Comparison of ENCODE assay signal across 8 cellular contexts in the genomic region with DNA sequence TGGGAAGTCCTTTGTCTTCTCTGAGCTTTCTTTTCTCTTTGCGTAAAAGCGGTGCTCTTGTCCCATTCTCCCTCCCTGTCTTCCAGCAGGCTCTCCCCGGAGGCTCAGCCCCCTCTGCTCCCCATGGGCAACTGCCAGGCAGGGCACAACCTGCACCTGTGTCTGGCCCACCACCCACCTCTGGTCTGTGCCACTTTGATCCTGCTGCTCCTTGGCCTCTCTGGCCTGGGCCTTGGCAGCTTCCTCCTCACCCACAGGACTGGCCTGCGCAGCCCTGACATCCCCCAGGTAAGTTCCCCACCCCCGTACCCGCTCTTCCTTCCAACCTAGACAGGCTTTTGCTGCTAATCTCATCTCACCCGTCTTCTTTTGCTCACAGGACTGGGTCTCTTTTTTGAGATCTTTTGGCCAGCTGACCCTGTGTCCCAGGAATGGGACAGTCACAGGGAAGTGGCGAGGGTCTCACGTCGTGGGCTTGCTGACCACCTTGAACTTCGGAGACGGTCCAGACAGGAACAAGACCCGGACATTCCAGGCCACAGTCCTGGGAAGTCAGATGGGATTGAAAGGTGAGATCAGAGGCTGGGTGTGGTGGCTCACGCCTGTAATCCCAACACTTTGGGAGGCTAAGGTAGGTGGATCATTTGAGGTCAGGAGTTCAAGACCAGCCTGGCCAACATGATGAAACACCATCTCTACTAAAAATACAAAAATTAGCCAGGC. TPM values are rescaled to one million over a fixed set of nuclear protein-coding genes. Genes with fewer than 3 reads are reported as not detected.
DNase-seq lines count a peak whose midpoint lies in the region; ATAC-seq, FAIRE-seq and TF ChIP-seq lines count a peak whose summit lies in the region.

No MANE protein-coding gene starts in this region.

- H3K9me3 ChIP-seq in BLaER1 (no peaks in the 10 kb centered on the region), OCI-LY1 (ENCODE audit: low read length) (no peaks in the 10 kb centered on the region), H1 (ENCODE audit: insufficient read depth in 2 of 2, low read depth in 1 of 2, low read length in 1 of 2) (no peaks in the 10 kb centered on the region)

- H3K4me1 Mint-ChIP-seq in osteocyte (ENCODE audit: unreplicated experiment), result peaks cover 19% of the 10 kb centered on the region

- no peak overlapping the region for H2BK120ac ChIP-seq in H1 (replicated peaks; ENCODE audit: low read depth, low read length)

- no peak overlapping the region for H3K18ac ChIP-seq in H1 (ENCODE audit: extremely low read depth, low read length)

- H3K27me3 ChIP-seq in BLaER1 (no peaks in the 10 kb centered on the region), OCI-LY1 (ENCODE audit: insufficient read depth, low read length) (no peaks in the 10 kb centered on the region), H1 (replicated peaks in 1 of 4; ENCODE audit: control insufficient read depth in 3 of 4, extremely low read depth in 1 of 4, insufficient read depth in 3 of 4, low read length in 3 of 4) (peaks cover 0 to 2% (median 0%) of the 10 kb centered on the region in 4 experiments; a peak in 1 of 7 replicates)

- H3K4me1 ChIP-seq in BLaER1 (peaks cover 20% of the 10 kb centered on the region), OCI-LY1 (ENCODE audit: insufficient read depth, low read length, severe bottlenecking) (peaks cover 15% of the 10 kb centered on the region), H1 (replicated peaks in 1 of 4; ENCODE audit: control insufficient read depth in 3 of 4, insufficient read depth in 4 of 4, low read length in 3 of 4) (peaks cover 0 to 5% (median 3%) of the 10 kb centered on the region in 4 experiments; a peak in 5 of 7 replicates)

- H2BK12ac ChIP-seq in H1 (ENCODE audit: low read depth, low read length), result no peak overlapping the region

- DNase-seq in H1 (ENCODE audit: low read depth in 1 of 2, low spot score in 2 of 2) (no peak), osteocyte (ENCODE audit: extremely low spot score, unreplicated experiment) (no peak), frontal cortex (ENCODE audit: low spot score in 2 of 2) (no peak), islet precursor cell (no peak), left lobe of liver (ENCODE audit: low spot score) (no peak)

- H3K14ac ChIP-seq in H1 (ENCODE audit: insufficient read length), result no peak overlapping the region

- CTCF ChIA-PET in H1 (lab: Charles Lee; ENCODE audit: partially characterized antibody), result interaction anchor here (1.1 to 2.4 kb wide), 3 partner anchors 19 to 85 kb away, joined by 3 to 6 read pairs (median 3); no protein-coding TSS in a partner anchor

- H3K79me2 ChIP-seq in OCI-LY1 (ENCODE audit: insufficient read depth, low read length) (no peaks in the 10 kb centered on the region), H1 (ENCODE audit: control insufficient read depth in 1 of 2, insufficient read depth in 2 of 2, low read length in 2 of 2) (no peaks in the 10 kb centered on the region)

- H3K9ac ChIP-seq in BLaER1 (peak overlapping the region; percentile 85; the same call in 1 of the 2 replicates), OCI-LY1 (ENCODE audit: low read length) (peak overlapping the region; percentile 77; the same call in 1 of the 2 replicates), H1 (replicated peaks in 1 of 4; ENCODE audit: extremely low read depth in 1 of 4, low read depth in 3 of 4, low read length in 3 of 4) (no peak overlapping the region; a peak in 1 of 7 replicates)

- no peak overlapping the region for H2AFZ ChIP-seq in OCI-LY1 (ENCODE audit: low read length)
- H2AFZ ChIP-seq in H1 (ENCODE audit: low read length), result no peak overlapping the region

- peaks cover 4% of the 10 kb centered on the region for H3K36me3 Mint-ChIP-seq in osteocyte (ENCODE audit: unreplicated experiment)

- H4K5ac ChIP-seq in H1 (ENCODE audit: insufficient read length, low read depth, low read length), result no peak overlapping the region

- H3K27me3 Mint-ChIP-seq in osteocyte (ENCODE audit: unreplicated experiment), result no peaks in the 10 kb centered on the region

- H3K27ac ChIP-seq in BLaER1, result peak overlapping the region; percentile 88; the same call in 1 of the 2 replicates
- H3K27ac ChIP-seq in OCI-LY1 (ENCODE audit: low read depth, low read length, poor library complexity, severe bottlenecking), result peak overlapping the region; percentile 11
- H3K27ac ChIP-seq in H1 (ENCODE audit: low read depth, low read length), result no peak overlapping the region

- H3K9me2 ChIP-seq in OCI-LY1 (ENCODE audit: low read depth, low read length), result no peaks in the 10 kb centered on the region

- H4K91ac ChIP-seq in H1 (replicated peaks; ENCODE audit: insufficient read length, low read length), result no peak overlapping the region

- no peak for TF ChIP-seq EP300 in H1 (IDR thresholded peaks at IDR 0.05; ENCODE audit: borderline replicate concordance in 1 of 2, low read depth in 2 of 2, low read length in 2 of 2)

- 0 out of 2 replicates have a peak overlapping the region, but pooled peaks have one; percentile 61 for H2BK15ac ChIP-seq in H1 (ENCODE audit: low read length)

- TF ChIP-seq RAD21 in H1 (IDR thresholded peaks at IDR 0.05 in 1 of 2, conservative IDR thresholded peaks at IDR 0.05 in 1 of 2; ENCODE audit: low read depth in 2 of 2, low read length in 2 of 2), result no peak

- POLR2A ChIA-PET in H1 (lab: Charles Lee; ENCODE audit: partially characterized antibody), result interaction anchor here (0.9 to 3.6 kb wide), 4 partner anchors 10 to 156 kb away, joined by 3 to 33 read pairs (median 4); a partner anchor contains a TSS

- FAIRE-seq in H1 (lab: Jason Lieb, UNC), result no peak
- FAIRE-seq in frontal cortex (lab: Jason Lieb, UNC), result no peak

- no peak for ATAC-seq in left lobe of liver
- ATAC-seq in HG02588 (IDR thresholded peaks at IDR 0.05; ENCODE audit: unreplicated experiment), result no peak

- no peak for TF ChIP-seq CTCF in OCI-LY1 (IDR thresholded peaks at IDR 0.05; ENCODE audit: low read length)
- TF ChIP-seq CTCF in H1 (IDR thresholded peaks at IDR 0.05; ENCODE audit: control extremely low read depth in 1 of 3, insufficient read depth in 1 of 3, low read depth in 1 of 3, low read length in 3 of 3), result no peak
- TF ChIP-seq CTCF in osteocyte (IDR thresholded peaks at IDR 0.05), result no peak

- H4K20me1 ChIP-seq in BLaER1, result no peaks in the 10 kb centered on the region
- no peaks in the 10 kb centered on the region for H4K20me1 ChIP-seq in OCI-LY1 (ENCODE audit: insufficient read depth, low read length)
- no peaks in the 10 kb centered on the region for H4K20me1 ChIP-seq in H1 (replicated peaks in 1 of 2; ENCODE audit: control insufficient read depth in 1 of 2, insufficient read depth in 2 of 2, low read length in 2 of 2)

- H3K36me3 ChIP-seq in BLaER1, result peaks cover 26% of the 10 kb centered on the region
- H3K36me3 ChIP-seq in OCI-LY1 (ENCODE audit: insufficient read depth, low read length), result peaks cover 4% of the 10 kb centered on the region; the same call in 1 of the 2 replicates
- peaks cover 0 to 4% (median 3%) of the 10 kb centered on the region in 4 experiments; a peak in 2 of 8 replicates for H3K36me3 ChIP-seq in H1 (ENCODE audit: control insufficient read depth in 2 of 4, insufficient read depth in 4 of 4, low read length in 3 of 4)

- no peak overlapping the region for H2BK20ac ChIP-seq in H1 (ENCODE audit: low read length)

- peak overlapping the region; percentile 26; the same call in 1 of the 2 replicates for H2BK5ac ChIP-seq in H1 (ENCODE audit: low read depth, low read length)

- H3K4me3 ChIP-seq in BLaER1, result peak overlapping the region; percentile 79
- H3K4me3 ChIP-seq in OCI-LY1 (ENCODE audit: low read depth, low read length, poor library complexity, severe bottlenecking), result peak overlapping the region; percentile 67
- H3K4me3 ChIP-seq in H1 (ENCODE audit: extremely low read depth in 1 of 4, insufficient read depth in 2 of 4, low read depth in 3 of 4, low read length in 4 of 4), result peak overlapping the region in 1 of 4 experiments; percentile 74; a peak in 2 of 8 replicates

- TF ChIP-seq POLR2A in H1 (IDR thresholded peaks at IDR 0.05; ENCODE audit: control extremely low read depth in 1 of 2, low read depth in 2 of 2, low read length in 2 of 2), result no peak

- H3K9me3 Mint-ChIP-seq in osteocyte (ENCODE audit: unreplicated experiment), result no peaks in the 10 kb centered on the region

- no peak overlapping the region for H3K4ac ChIP-seq in H1 (replicated peaks; ENCODE audit: insufficient read length, low read depth, low read length)

- H2AK5ac ChIP-seq in H1 (ENCODE audit: low read depth, low read length), result no peak overlapping the region

- no peaks in the 10 kb centered on the region for H3K79me1 ChIP-seq in H1 (ENCODE audit: low read depth, low read length)

- peak overlapping the region; percentile 93 for H3K27ac Mint-ChIP-seq in osteocyte (ENCODE audit: unreplicated experiment)

- H3K4me3 Mint-ChIP-seq in osteocyte (ENCODE audit: unreplicated experiment), result peak overlapping the region; percentile 85

- 88% methylated on average over 13 of the region's 14 CpGs; no CpG with 5 or more reads in 1 of the 2 experiments for WGBS in H1 (ENCODE audit: extremely low coverage in 1 of 2, insufficient coverage in 1 of 2, insufficient read length in 1 of 2, insufficient replicate concordance in 2 of 2, low coverage in 1 of 2, low lambda C conversion rate in 2 of 2, missing lambda C conversion rate in 1 of 2), 2 experiments

- no peak overlapping the region for H4K8ac ChIP-seq in H1 (ENCODE audit: extremely low read depth, insufficient read depth, low read length)

- H3K23me2 ChIP-seq in H1 (ENCODE audit: low read depth, low read length), result peaks cover 12% of the 10 kb centered on the region

- no peak overlapping the region for H3K56ac ChIP-seq in H1 (replicated peaks; ENCODE audit: insufficient read length, low read depth, low read length)

- H3F3A ChIP-seq in OCI-LY1 (ENCODE audit: insufficient read depth, low read length), result no peaks in the 10 kb centered on the region

- H3K23ac ChIP-seq in H1 (ENCODE audit: insufficient read length), result no peak overlapping the region

- H3K4me2 ChIP-seq in BLaER1 (peak overlapping the region; percentile 99), OCI-LY1 (ENCODE audit: low read length) (peak overlapping the region; percentile 89), H1 (ENCODE audit: insufficient read depth in 1 of 2, low read depth in 2 of 2, low read length in 2 of 2) (peak overlapping the region; percentile 87 to 93; a peak in 2 of 4 replicates)

RNA-seq across cellular contexts. Expression of a gene that starts 1.3 kb away (rescaled TPM):
- total RNA-seq in H1 (2021; fragmentation: NEBNext Ultra II Directional; extraction: Animal tissue kit (Norgen Biotek cat#: 25700)), result 60.2 and 64.9 TPM in 2 replicates
- polyA plus RNA-seq in H1 (2011; rRNA removed), result 116 and 150 TPM in 2 replicates
- 77.7 TPM for polyA plus RNA-seq in H1 (2011; cell fraction: cytosol; rRNA removed)
- polyA plus RNA-seq in H1 (2011; cell fraction: nucleus; rRNA removed), result 113 TPM
- polyA plus RNA-seq in H1 (2012, experiment 1 of 2), result 64.5 to 81.2 TPM (median 72.6 TPM) in 4 replicates
- 121 TPM for polyA plus RNA-seq in H1 (2012, experiment 2 of 2)
- polyA plus RNA-seq in H1 (2013, experiment 1 of 2), result 56.4 TPM
- 57.6 TPM for polyA plus RNA-seq in H1 (2013, experiment 2 of 2)
- polyA minus RNA-seq in H1 (2011; rRNA and poly(A)+ RNA removed), result 31.1 and 35.0 TPM in 2 replicates
- polyA minus RNA-seq in H1 (2011; cell fraction: cytosol; rRNA and poly(A)+ RNA removed), result 44.7 TPM
- polyA minus RNA-seq in H1 (2011; cell fraction: nucleus; rRNA and poly(A)+ RNA removed), result 37.2 TPM
- total RNA-seq in osteocyte, result 119 and 139 TPM in 2 replicates
- total RNA-seq in frontal cortex, result 26.9 TPM
- total RNA-seq in left lobe of liver, result 71.0 TPM

RNA-seq across cellular contexts. Expression of a gene that starts 10.5 kb away (rescaled TPM):
- 32.6 and 34.2 TPM in 2 replicates for total RNA-seq in H1 (2021; fragmentation: NEBNext Ultra II Directional; extraction: Animal tissue kit (Norgen Biotek cat#: 25700))
- 13.5 and 18.0 TPM in 2 replicates for polyA plus RNA-seq in H1 (2011; rRNA removed)
- polyA plus RNA-seq in H1 (2011; cell fraction: cytosol; rRNA removed), result 20.1 TPM
- polyA plus RNA-seq in H1 (2011; cell fraction: nucleus; rRNA removed), result 52.1 TPM
- polyA plus RNA-seq in H1 (2012, experiment 1 of 2), result 17.4 to 25.3 TPM (median 24.0 TPM) in 4 replicates
- polyA plus RNA-seq in H1 (2012, experiment 2 of 2), result 16.7 TPM
- 16.8 TPM for polyA plus RNA-seq in H1 (2013, experiment 1 of 2)
- 16.0 TPM for polyA plus RNA-seq in H1 (2013, experiment 2 of 2)
- polyA minus RNA-seq in H1 (2011; rRNA and poly(A)+ RNA removed), result 19.1 and 19.9 TPM in 2 replicates
- 20.4 TPM for polyA minus RNA-seq in H1 (2011; cell fraction: cytosol; rRNA and poly(A)+ RNA removed)
- polyA minus RNA-seq in H1 (2011; cell fraction: nucleus; rRNA and poly(A)+ RNA removed), result 21.0 TPM
- total RNA-seq in osteocyte (44.4 and 48.8 TPM in 2 replicates), frontal cortex (58.3 TPM), left lobe of liver (21.1 TPM)

RNA-seq across cellular contexts. Expression of a gene that starts 32.2 kb away (rescaled TPM):
- 17.7 and 18.5 TPM in 2 replicates for total RNA-seq in H1 (2021; fragmentation: NEBNext Ultra II Directional; extraction: Animal tissue kit (Norgen Biotek cat#: 25700))
- 11.9 and 14.0 TPM in 2 replicates for polyA plus RNA-seq in H1 (2011; rRNA removed)
- polyA plus RNA-seq in H1 (2011; cell fraction: cytosol; rRNA removed), result 12.8 TPM
- 15.7 TPM for polyA plus RNA-seq in H1 (2011; cell fraction: nucleus; rRNA removed)
- polyA plus RNA-seq in H1 (2012, experiment 1 of 2), result 12.4 to 18.3 TPM (median 16.7 TPM) in 4 replicates
- 7.1 TPM for polyA plus RNA-seq in H1 (2012, experiment 2 of 2)
- 13.8 TPM for polyA plus RNA-seq in H1 (2013, experiment 1 of 2)
- polyA plus RNA-seq in H1 (2013, experiment 2 of 2), result 12.4 TPM
- polyA minus RNA-seq in H1 (2011; rRNA and poly(A)+ RNA removed), result 2.1 and 3.8 TPM in 2 replicates
- polyA minus RNA-seq in H1 (2011; cell fraction: cytosol; rRNA and poly(A)+ RNA removed), result 5.5 TPM
- polyA minus RNA-seq in H1 (2011; cell fraction: nucleus; rRNA and poly(A)+ RNA removed), result 5.2 TPM
- 11.5 and 12.5 TPM in 2 replicates for total RNA-seq in osteocyte
- total RNA-seq in frontal cortex, result 12.6 TPM
- total RNA-seq in left lobe of liver, result 9.2 TPM

RNA-seq across cellular contexts. Expression of a gene that starts 32.9 kb away (rescaled TPM):
- 91.2 and 92.7 TPM in 2 replicates for total RNA-seq in H1 (2021; fragmentation: NEBNext Ultra II Directional; extraction: Animal tissue kit (Norgen Biotek cat#: 25700))
- polyA plus RNA-seq in H1 (2011; rRNA removed), result 43.0 and 110 TPM in 2 replicates
- polyA plus RNA-seq in H1 (2011; cell fraction: cytosol; rRNA removed), result 48.7 TPM
- 55.1 TPM for polyA plus RNA-seq in H1 (2011; cell fraction: nucleus; rRNA removed)
- 68.1 to 75.5 TPM (median 72.4 TPM) in 4 replicates for polyA plus RNA-seq in H1 (2012, experiment 1 of 2)
- 83.4 TPM for polyA plus RNA-seq in H1 (2012, experiment 2 of 2)
- 70.3 TPM for polyA plus RNA-seq in H1 (2013, experiment 1 of 2)
- polyA plus RNA-seq in H1 (2013, experiment 2 of 2), result 69.2 TPM
- 10.5 and 12.6 TPM in 2 replicates for polyA minus RNA-seq in H1 (2011; rRNA and poly(A)+ RNA removed)
- 27.1 TPM for polyA minus RNA-seq in H1 (2011; cell fraction: cytosol; rRNA and poly(A)+ RNA removed)
- 19.5 TPM for polyA minus RNA-seq in H1 (2011; cell fraction: nucleus; rRNA and poly(A)+ RNA removed)
- total RNA-seq in osteocyte (72.4 and 77.0 TPM in 2 replicates), frontal cortex (22.0 TPM), left lobe of liver (34.7 TPM)

RNA-seq across cellular contexts. Expression of a gene that starts 37.2 kb away (rescaled TPM):
- total RNA-seq in H1 (2021; fragmentation: NEBNext Ultra II Directional; extraction: Animal tissue kit (Norgen Biotek cat#: 25700)), result 10.8 and 12.3 TPM in 2 replicates
- 9.2 and 14.0 TPM in 2 replicates for polyA plus RNA-seq in H1 (2011; rRNA removed)
- polyA plus RNA-seq in H1 (2011; cell fraction: cytosol; rRNA removed), result 8.1 TPM
- 25.8 TPM for polyA plus RNA-seq in H1 (2011; cell fraction: nucleus; rRNA removed)
- 9.4 to 12.3 TPM (median 11.3 TPM) in 4 replicates for polyA plus RNA-seq in H1 (2012, experiment 1 of 2)
- 8.0 TPM for polyA plus RNA-seq in H1 (2012, experiment 2 of 2)
- 10.2 TPM for polyA plus RNA-seq in H1 (2013, experiment 1 of 2)
- 8.2 TPM for polyA plus RNA-seq in H1 (2013, experiment 2 of 2)
- 4.2 and 6.4 TPM in 2 replicates for polyA minus RNA-seq in H1 (2011; rRNA and poly(A)+ RNA removed)
- 5.6 TPM for polyA minus RNA-seq in H1 (2011; cell fraction: cytosol; rRNA and poly(A)+ RNA removed)
- 10.5 TPM for polyA minus RNA-seq in H1 (2011; cell fraction: nucleus; rRNA and poly(A)+ RNA removed)
- total RNA-seq in osteocyte (20.5 and 22.3 TPM in 2 replicates), frontal cortex (18.3 TPM), left lobe of liver (9.8 TPM)

Comparison
In these comparisons a context has a peak if more than half of its experiments do, and no peak if none do; other contexts are left out.
1. H3K9ac ChIP-seq: peak in BLaER1 (single experiment) and OCI-LY1 (single experiment); none in H1 (0 of 4).
2. Peak in every context shown above with its lines, with median percentiles within 50 percentile points of each other: H3K4me2 ChIP-seq.